26 cellular contexts compared by ENCODE assay signal in genomic region chr5:93296338-93296737, GRCh38.
A peak's percentile ranks its signal among the peaks of the same experiment; 100 is the strongest.
DNase-seq lines count a peak whose midpoint lies in the region; ATAC-seq and TF ChIP-seq lines count a peak whose summit lies in the region.
"Had no signal": no experiment of that assay in that cellular context is flagged by ENCODE, and none has a peak within 500 bp of the region (broad histone marks: within the 10 kb centered on the region; RNA-seq: fewer than 3 reads in every experiment).

No MANE protein-coding gene starts in this region.

- no peaks in the 10 kb centered on the region for H3K36me3 ChIP-seq in Panc1 (ENCODE audit: control insufficient read depth, insufficient read depth, low read length)
- H3K36me3 ChIP-seq: left lung, thyroid gland had no signal

- no peaks in the 10 kb centered on the region for H3K36me3 Mint-ChIP-seq in activated CD8-positive, alpha-beta T cell treated with anti-CD3 and anti-CD28 coated beads, Interleukin-2, amount 10 ng/mL, durations not matched to agents 7 days and 5 days (ENCODE audit: low read depth)

- CTCF ChIA-PET in Panc1 (lab: Charles Lee): no interaction called here
- CTCF ChIA-PET in activated CD8-positive, alpha-beta T cell treated with anti-CD3 and anti-CD28 coated beads, Interleukin-2, amount 10 ng/mL, durations not matched to agents 7 days and 5 days (lab: Charles Lee): no interaction called here

- POLR2A ChIA-PET in Panc1 (lab: Charles Lee): no interaction called here
- POLR2A ChIA-PET in activated CD8-positive, alpha-beta T cell treated with anti-CD3 and anti-CD28 coated beads, Interleukin-2, amount 10 ng/mL, durations not matched to agents 7 days and 5 days (lab: Charles Lee): no interaction called here

- ATAC-seq in HG02885 (IDR thresholded peaks at IDR 0.05; ENCODE audit: poor library complexity, unreplicated experiment) (peak; percentile 67), Panc1 (no peak), foreskin keratinocyte (peak; percentile 55)
- no peak for ATAC-seq in activated CD8-positive, alpha-beta T cell treated with anti-CD3 and anti-CD28 coated beads, Interleukin-2, amount 10 ng/mL, durations not matched to agents 7 days and 5 days
- ATAC-seq: activated T-cell treated with anti-CD3 and anti-CD28 coated beads, Interleukin-2, amount 50 U/mL, for 4 hours; left lung; stimulated activated naive CD8-positive, alpha-beta T cell treated with anti-CD3 and anti-CD28 coated beads, Interleukin-15, amount 100 ng/mL, for 72 hours had no signal

- TF ChIP-seq CTCF in Panc1 (IDR thresholded peaks at IDR 0.05) (no peak), foreskin keratinocyte (conservative IDR thresholded peaks at IDR 0.05) (no peak)

- H3K27ac Mint-ChIP-seq in activated CD8-positive, alpha-beta T cell treated with anti-CD3 and anti-CD28 coated beads, Interleukin-2, amount 10 ng/mL, durations not matched to agents 7 days and 5 days: no peak overlapping the region
- H3K27ac Mint-ChIP-seq: activated CD4-positive, alpha-beta T cell treated with anti-CD3 and anti-CD28 coated beads, Interleukin-2, amount 10 ng/mL, durations not matched to agents 24 days and 14 days; dendritic cell treated with granulocyte-macrophage colony-stimulating factor and Interleukin-4, amounts not matched to agents 40 ng/mL and 50 ng/mL, for 4 days; endodermal cell; H9 had no signal

- in situ Hi-C loops in Panc1 (cut with HindIII; ENCODE audit: low pct_unique_long_range_greater_than_20kb, low sequenced_read_pairs): no loop called here

- H3K4me1 ChIP-seq in Panc1 (ENCODE audit: control insufficient read depth, insufficient read depth, low read length) (peaks cover 10% of the 10 kb centered on the region), foreskin keratinocyte (peaks cover 17% of the 10 kb centered on the region)
- H3K4me1 ChIP-seq: left lung had no signal

- H3K27me3 Mint-ChIP-seq in activated CD8-positive, alpha-beta T cell treated with anti-CD3 and anti-CD28 coated beads, Interleukin-2, amount 10 ng/mL, durations not matched to agents 7 days and 5 days (ENCODE audit: low read depth): no peaks in the 10 kb centered on the region
- H3K27me3 Mint-ChIP-seq: activated CD4-positive, alpha-beta T cell treated with anti-CD3 and anti-CD28 coated beads, Interleukin-2, amount 10 ng/mL, durations not matched to agents 24 days and 14 days; dendritic cell treated with granulocyte-macrophage colony-stimulating factor and Interleukin-4, amounts not matched to agents 40 ng/mL and 50 ng/mL, for 4 days; stimulated activated naive CD8-positive, alpha-beta T cell treated with anti-CD3 and anti-CD28 coated beads, Interleukin-15, amount 100 ng/mL, for 72 hours had no signal

- no peak overlapping the region for H3K4me3 ChIP-seq in Panc1 (ENCODE audit: low read depth in 2 of 2, low read length in 2 of 2)
- H3K4me3 ChIP-seq: left lung, skin epidermis, thyroid gland had no signal

- no peaks in the 10 kb centered on the region for H3K9me3 Mint-ChIP-seq in activated CD8-positive, alpha-beta T cell treated with anti-CD3 and anti-CD28 coated beads, Interleukin-2, amount 10 ng/mL, durations not matched to agents 7 days and 5 days (ENCODE audit: insufficient read depth)
- H3K9me3 Mint-ChIP-seq: activated CD4-positive, alpha-beta T cell treated with anti-CD3 and anti-CD28 coated beads, Interleukin-2, amount 10 ng/mL, durations not matched to agents 24 days and 14 days; activated T-cell treated with anti-CD3 and anti-CD28 coated beads, Interleukin-2, amount 50 U/mL, for 4 hours; endodermal cell; H9 had no signal

- DNase-seq in EH (ENCODE audit: low read depth): peak; percentile 17
- DNase-seq in Panc1 (ENCODE audit: low read depth, low spot score): no peak
- peak; percentile 14 to 51 for DNase-seq in foreskin keratinocyte
- DNase-seq in activated CD8-positive, alpha-beta T cell treated with anti-CD3 and anti-CD28 coated beads, Interleukin-2, amount 10 ng/mL, durations not matched to agents 7 days and 5 days: no peak
- DNase-seq in cerebellum (ENCODE audit: low spot score): no peak
- no peak for DNase-seq in NCI-H748 (lab: John Stamatoyannopoulos, UW; ENCODE audit: unreplicated experiment)
- no peak for DNase-seq in DMS153 treated with DMSO at 0.1 percent for 48 hours (lab: John Stamatoyannopoulos, UW; ENCODE audit: unreplicated experiment)
- DNase-seq: 8988T; activated CD4-positive, alpha-beta T cell treated with anti-CD3 and anti-CD28 coated beads, Interleukin-2, amount 10 ng/mL, durations not matched to agents 24 days and 14 days; activated naive CD4-positive, alpha-beta T cell; activated T-cell treated with anti-CD3 and anti-CD28 coated beads, Interleukin-2, amount 50 U/mL, for 4 hours; Calu3; DND-41; endodermal cell; H9; left lung; NCI-H1694; nucleus accumbens; Right ventricle myocardium superior; stimulated activated CD8-positive, alpha-beta memory T cell treated with anti-CD3 and anti-CD28 coated beads, Interleukin-4, amount 100 ng/mL, for 48 hours; stimulated activated naive CD8-positive, alpha-beta T cell treated with anti-CD3 and anti-CD28 coated beads, Interleukin-15, amount 100 ng/mL, for 72 hours; thyroid gland had no signal

- H3K4me1 Mint-ChIP-seq in activated CD8-positive, alpha-beta T cell treated with anti-CD3 and anti-CD28 coated beads, Interleukin-2, amount 10 ng/mL, durations not matched to agents 7 days and 5 days (ENCODE audit: low read depth): no peaks in the 10 kb centered on the region
- H3K4me1 Mint-ChIP-seq: activated CD4-positive, alpha-beta T cell treated with anti-CD3 and anti-CD28 coated beads, Interleukin-2, amount 10 ng/mL, durations not matched to agents 24 days and 14 days; stimulated activated naive CD8-positive, alpha-beta T cell treated with anti-CD3 and anti-CD28 coated beads, Interleukin-15, amount 100 ng/mL, for 72 hours had no signal

- intact Hi-C loops in Panc1 (cut with micrococcal nuclease; ENCODE audit: unreplicated experiment): no loop called here

- BruUV-seq in Panc1 (replicated peaks; lab: Mats Ljungman, UMichigan): no TSS peak

- no peak overlapping the region for H3K4me3 Mint-ChIP-seq in activated CD8-positive, alpha-beta T cell treated with anti-CD3 and anti-CD28 coated beads, Interleukin-2, amount 10 ng/mL, durations not matched to agents 7 days and 5 days
- H3K4me3 Mint-ChIP-seq: activated CD4-positive, alpha-beta T cell treated with anti-CD3 and anti-CD28 coated beads, Interleukin-2, amount 10 ng/mL, durations not matched to agents 24 days and 14 days; activated T-cell treated with anti-CD3 and anti-CD28 coated beads, Interleukin-2, amount 50 U/mL, for 4 hours; dendritic cell treated with granulocyte-macrophage colony-stimulating factor and Interleukin-4, amounts not matched to agents 40 ng/mL and 50 ng/mL, for 4 days; endodermal cell; H9; stimulated activated naive CD8-positive, alpha-beta T cell treated with anti-CD3 and anti-CD28 coated beads, Interleukin-15, amount 100 ng/mL, for 72 hours had no signal

- H3K27me3 ChIP-seq in Panc1 (ENCODE audit: control insufficient read depth, insufficient read depth, low read length) (no peaks in the 10 kb centered on the region), foreskin keratinocyte (no peaks in the 10 kb centered on the region)
- H3K27me3 ChIP-seq: left lung, thyroid gland had no signal

- H3K27ac ChIP-seq in Panc1 (ENCODE audit: low read length) (peak overlapping the region; percentile 14; the same call in 1 of the 2 replicates), foreskin keratinocyte (no peak overlapping the region)
- H3K27ac ChIP-seq: left lung, skin epidermis, thyroid gland, VCaP had no signal

- no peaks in the 10 kb centered on the region for H3K9me3 ChIP-seq in Panc1 (ENCODE audit: control insufficient read depth, insufficient read depth, low read depth, low read length)
- H3K9me3 ChIP-seq: left lung, thyroid gland had no signal

Comparison
In these comparisons a context has a peak if more than half of its experiments do, and no peak if none do; other contexts are left out.
1. DNase-seq: peak in EH (single experiment) and foreskin keratinocyte (2 of 2); none in Panc1 (single experiment), activated CD8-positive, alpha-beta T cell treated with anti-CD3 and anti-CD28 coated beads, Interleukin-2, amount 10 ng/mL, durations not matched to agents 7 days and 5 days (single experiment), cerebellum (single experiment), NCI-H748 (single experiment) and DMS153 treated with DMSO at 0.1 percent for 48 hours (single experiment).
2. ATAC-seq: peak in HG02885 (single experiment) and foreskin keratinocyte (single experiment); none in Panc1 (single experiment) and activated CD8-positive, alpha-beta T cell treated with anti-CD3 and anti-CD28 coated beads, Interleukin-2, amount 10 ng/mL, durations not matched to agents 7 days and 5 days (single experiment).